ENCODE assay signal across 1 cellular context in the genomic region with DNA sequence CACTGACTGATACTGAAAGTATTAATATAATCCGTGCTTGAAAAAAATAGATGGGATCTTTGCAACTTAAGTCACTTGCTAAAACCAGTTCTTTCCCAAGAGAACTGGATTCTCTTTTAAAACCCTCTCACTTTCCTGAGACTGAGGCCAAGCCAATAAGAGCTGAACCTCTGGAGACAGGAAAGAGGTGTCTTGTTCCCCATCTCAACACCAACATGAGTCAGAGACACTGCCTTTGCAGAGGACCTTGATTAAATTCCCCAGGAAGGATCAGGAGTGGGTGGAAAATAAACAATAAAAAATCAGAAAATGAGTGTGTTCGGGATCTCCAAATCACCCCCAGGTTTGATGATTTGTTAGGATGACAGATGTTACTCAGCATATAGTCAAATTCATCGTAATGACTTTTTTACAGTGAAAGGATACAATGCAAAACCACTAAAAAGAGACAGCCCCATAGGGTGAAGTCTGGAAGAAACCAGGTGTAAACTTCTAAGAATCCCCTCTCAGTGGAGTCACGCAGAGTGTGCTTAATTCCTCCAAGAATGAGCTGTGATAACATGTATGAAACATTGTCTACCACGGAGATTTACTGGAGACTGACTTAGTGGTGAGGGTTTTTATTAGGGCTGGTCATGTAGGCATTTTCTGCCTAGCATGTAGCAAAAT.
TF ChIP-seq lines count a peak whose summit lies in the region.

No MANE protein-coding gene starts in this region.

TF ChIP-seq in endothelial cell of umbilical vein, 7 proteins besides CTCF, POLR2A, EP300 and RAD21:
- TF ChIP-seq, protein P1, sequence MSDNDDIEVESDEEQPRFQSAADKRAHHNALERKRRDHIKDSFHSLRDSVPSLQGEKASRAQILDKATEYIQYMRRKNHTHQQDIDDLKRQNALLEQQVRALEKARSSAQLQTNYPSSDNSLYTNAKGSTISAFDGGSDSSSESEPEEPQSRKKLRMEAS (IDR thresholded peaks at IDR 0.05; ENCODE audit: insufficient read depth, insufficient read length) = no peak
- TF ChIP-seq JUN (IDR thresholded peaks at IDR 0.05; ENCODE audit: borderline replicate concordance, insufficient read depth, insufficient read length, low read depth) = no peak
- TF ChIP-seq FOS (IDR thresholded peaks at IDR 0.05; ENCODE audit: borderline replicate concordance, insufficient read depth, low read length) = peak; percentile 6
- no peak for TF ChIP-seq GATA2 (IDR thresholded peaks at IDR 0.05; ENCODE audit: insufficient read depth, insufficient read length, low read depth, low read length)
